Comparison of ENCODE assay signal across 9 cellular contexts in the genomic region with DNA sequence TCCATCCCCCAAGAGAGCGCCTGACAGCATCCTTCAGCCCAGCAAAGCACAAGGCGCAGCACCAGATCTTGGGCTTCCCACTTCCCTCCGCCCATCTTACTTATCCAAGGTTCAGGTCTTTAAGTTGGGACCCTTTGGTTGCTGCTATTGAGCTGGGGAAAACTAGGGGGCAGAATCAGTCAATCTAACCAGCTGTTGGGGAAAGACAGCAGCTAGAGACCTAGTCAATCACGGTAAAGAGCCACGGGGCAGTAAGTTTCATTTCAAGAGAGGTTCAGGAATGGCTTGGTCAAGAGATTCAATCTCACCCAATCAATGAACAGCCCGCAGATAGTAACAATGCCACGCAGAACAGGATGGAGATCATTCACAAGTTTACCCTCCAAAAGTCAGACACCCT. TPM values are rescaled to one million over a fixed set of nuclear protein-coding genes. Genes with fewer than 3 reads are reported as not detected.
DNase-seq lines count a peak whose midpoint lies in the region; ATAC-seq, FAIRE-seq and TF ChIP-seq lines count a peak whose summit lies in the region.
"Had no signal": no experiment of that assay in that cellular context is flagged by ENCODE, and none has a peak within 500 bp of the region (broad histone marks: within the 10 kb centered on the region; RNA-seq: fewer than 3 reads in every experiment).

No MANE protein-coding gene starts in this region.

- in situ Hi-C loops in GM13977 (cut with MboI; ENCODE audit: low pct_unique_long_range_greater_than_20kb, low sequenced_read_pairs, unreplicated experiment) (loop anchor here (10.0 to 25.0 kb wide), 3 partner anchors 121 to 519 kb away; no protein-coding TSS in a partner anchor), gastrocnemius medialis (cut with MboI; ENCODE audit: low sequenced_read_pairs in 4 of 4) (loop anchor here in 2 of 4 donors (5.0 to 25.0 kb wide), 2 partner anchors 179 to 369 kb away; no protein-coding TSS in a partner anchor)

- no peak for ATAC-seq in gastrocnemius medialis

- peaks cover 0 to 32% (median 11%) of the 10 kb centered on the region in 4 donors for H3K4me1 ChIP-seq in Peyer's patch
- H3K4me1 ChIP-seq in gastrocnemius medialis, result peaks cover 24 to 30% of the 10 kb centered on the region in 2 donors

- no peak for FAIRE-seq in H54 (lab: Jason Lieb, UNC)
- FAIRE-seq: TTC549 had no signal

- H3K36me3 ChIP-seq in Peyer's patch (no peaks in the 10 kb centered on the region), gastrocnemius medialis (no peaks in the 10 kb centered on the region)

- no peaks in the 10 kb centered on the region for H3K27me3 ChIP-seq in Peyer's patch
- peaks cover 0 to 11% (median 0%) of the 10 kb centered on the region in 3 donors for H3K27me3 ChIP-seq in gastrocnemius medialis

- DNase-seq in GM13977 (ENCODE audit: low spot score) (no peak), Peyer's patch (no peak), fibroblast of the aortic adventitia (ENCODE audit: low read depth) (no peak), gastrocnemius medialis (no peak), DMS79 (lab: John Stamatoyannopoulos, UW) (no peak), cortex of kidney (lab: John Stamatoyannopoulos, UW) (no peak), H54 (ENCODE audit: insufficient read length, low spot score) (no peak)
- DNase-seq in stimulated activated CD4-positive, alpha-beta T cell treated with anti-CD3 and anti-CD28 coated beads, Interleukin-15, amount 100 ng/mL, for 24 hours, result no peak

- intact Hi-C loops in gastrocnemius medialis (cut with DNase I; ENCODE audit: low total_unique reads), result loop anchor here (5.0 kb wide), 2 partner anchors 499 to 561 kb away; partner anchors contain the start of genes APIP and PDHX

- H3K9me3 ChIP-seq in Peyer's patch (no peaks in the 10 kb centered on the region), gastrocnemius medialis (no peaks in the 10 kb centered on the region)

- TF ChIP-seq POLR2A in Peyer's patch (IDR thresholded peaks at IDR 0.05) (no peak), gastrocnemius medialis (IDR thresholded peaks at IDR 0.05) (no peak), H54 (IDR thresholded peaks at IDR 0.05; ENCODE audit: low read depth, low read length) (no peak)

- H3K4me3 ChIP-seq in Peyer's patch, result peak overlapping the region in 3 of 4 donors; percentile 52 to 86 (median 62)
- peak overlapping the region; percentile 76 for H3K4me3 ChIP-seq in fibroblast of the aortic adventitia (ENCODE audit: low read depth, low read length)
- H3K4me3 ChIP-seq in gastrocnemius medialis, result peak overlapping the region; percentile 69 to 93 (median 79)

- H3K27ac ChIP-seq in Peyer's patch (no peak overlapping the region), gastrocnemius medialis (peak overlapping the region in 2 of 4 donors; percentile 91)

- TF ChIP-seq CTCF in GM13977 (IDR thresholded peaks at IDR 0.05; ENCODE audit: extremely low read depth, insufficient read depth, missing control alignments) (peak; percentile 13), Peyer's patch (IDR thresholded peaks at IDR 0.05) (no peak), fibroblast of the aortic adventitia (IDR thresholded peaks at IDR 0.05; ENCODE audit: insufficient read depth, low read length) (no peak), gastrocnemius medialis (IDR thresholded peaks at IDR 0.05 in 4 of 5, conservative IDR thresholded peaks at IDR 0.05 in 1 of 5) (no peak)

RNA-seq across cellular contexts. Expression of gene ABTB2, which starts 1.7 kb away (rescaled TPM):
- total RNA-seq in Peyer's patch (10 to 100 TPM in 3 of 4 donors, 1 to 10 TPM in 1; 5.0 to 44.1 (median 33.0) TPM), fibroblast of the aortic adventitia (ENCODE audit: low replicate concordance) (0.82 and 1.7 TPM in 2 replicates), gastrocnemius medialis (10 to 100 TPM in 2 of 4 donors, 1 to 10 TPM in 2; 8.8 to 30.7 (median 12.2) TPM)
